ENCODE assay signal across 23 cellular contexts in the genomic region with DNA sequence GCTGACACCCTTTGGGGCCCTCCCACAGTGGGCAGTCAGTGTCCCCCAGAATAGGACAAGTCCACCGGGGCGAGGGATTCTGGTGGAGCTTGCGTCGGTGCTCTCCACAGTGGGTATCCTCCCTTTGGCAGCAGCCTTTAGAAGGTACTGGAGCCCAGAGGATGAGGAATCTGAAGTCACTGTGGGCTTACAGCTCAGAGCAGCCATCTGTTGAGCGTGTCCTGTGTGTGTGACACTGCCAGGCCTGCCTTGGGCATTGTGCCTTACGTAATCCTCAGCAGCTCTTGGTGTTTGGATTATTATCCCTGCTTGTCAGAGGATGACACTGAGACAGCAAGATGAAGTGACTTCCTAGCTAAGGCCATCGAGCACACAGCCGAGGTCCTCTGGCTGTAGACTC. TPM values are rescaled to one million over a fixed set of nuclear protein-coding genes. Genes with fewer than 3 reads are reported as not detected.
DNase-seq lines count a peak whose midpoint lies in the region; ATAC-seq and TF ChIP-seq lines count a peak whose summit lies in the region.
"Had no signal": no experiment of that assay in that cellular context is flagged by ENCODE, and none has a peak within 500 bp of the region (broad histone marks: within the 10 kb centered on the region; RNA-seq: fewer than 3 reads in every experiment).

No MANE protein-coding gene starts in this region.

- no peak for TF ChIP-seq POLR2A in testis (IDR thresholded peaks at IDR 0.05)

- H3K4me1 ChIP-seq in iPS-20b (ENCODE audit: insufficient read depth, low read length) (peaks cover 39% of the 10 kb centered on the region), testis (no peaks in the 10 kb centered on the region)
- H3K4me1 ChIP-seq: pancreas had no signal

- H3K4me3 ChIP-seq in iPS-20b (ENCODE audit: low read length) (peak overlapping the region; percentile 53), testis (no peak overlapping the region)
- H3K4me3 ChIP-seq: GM12878, left ventricle myocardium inferior, pancreas had no signal

- H3K36me3 ChIP-seq in iPS-20b (ENCODE audit: insufficient read depth, low read depth, low read length) = peaks cover 22% of the 10 kb centered on the region
- no peaks in the 10 kb centered on the region for H3K36me3 ChIP-seq in testis (ENCODE audit: low read depth, missing control alignments)

- ATAC-seq in GM19452 (IDR thresholded peaks at IDR 0.05; ENCODE audit: unreplicated experiment) = no peak
- ATAC-seq: GM12878, Right ventricle myocardium inferior had no signal

- DNase-seq in DMS 273 (lab: John Stamatoyannopoulos, UW; ENCODE audit: unreplicated experiment) (peak; percentile 65), DMS 273 treated with DMSO at 0.1 percent for 48 hours (lab: John Stamatoyannopoulos, UW) (no peak), cerebellar cortex (ENCODE audit: low spot score) (peak; percentile 92), substantia nigra (lab: John Stamatoyannopoulos, UW) (peak in 40 of 49 donors; percentile 26 to 83 (median 61)), iPS-NIHi11 (ENCODE audit: low spot score) (no peak), testis (no peak)
- DNase-seq: activated CD4-positive, alpha-beta T cell treated with anti-CD3 and anti-CD28 coated beads, Interleukin-2, amount 50 U/mL, for 1 hour; aorta; BE2C; Calu3; GF-D8; HFFc6; left ventricle myocardium inferior; NCI-H1436 treated with DMSO at 0.1 percent for 48 hours; pancreas; small intestine; stimulated activated CD4-positive, alpha-beta T cell treated with anti-CD3 and anti-CD28 coated beads, Interleukin-4, amount 100 ng/mL, for 4 hours; SW 1271 had no signal

- TF ChIP-seq CTCF in testis (IDR thresholded peaks at IDR 0.05) = no peak

- H3K27ac ChIP-seq in iPS-20b (ENCODE audit: low read length) = no peak overlapping the region
- peak overlapping the region; percentile 100 for H3K27ac ChIP-seq in substantia nigra (ENCODE audit: low read depth, low read length, poor library complexity, severe bottlenecking)
- H3K27ac ChIP-seq in testis = no peak overlapping the region
- H3K27ac ChIP-seq: 22Rv1, left ventricle myocardium inferior, pancreas had no signal

- H3K9ac ChIP-seq in iPS-20b (ENCODE audit: low read depth, low read length) = peak overlapping the region; percentile 21; the same call in 1 of the 2 replicates

- H3K9me3 ChIP-seq in iPS-20b (ENCODE audit: insufficient read depth, low read depth, low read length) = no peaks in the 10 kb centered on the region
- H3K9me3 ChIP-seq in testis = no peaks in the 10 kb centered on the region
- H3K9me3 ChIP-seq: BE2C, left ventricle myocardium inferior, pancreas had no signal

- peaks cover 84% of the 10 kb centered on the region for H3K27me3 ChIP-seq in iPS-20b (ENCODE audit: insufficient read depth, low read length)
- no peaks in the 10 kb centered on the region for H3K27me3 ChIP-seq in testis
- H3K27me3 ChIP-seq: BE2C, pancreas had no signal

- WGBS in testis, 2 donors = 81 to 89% methylated on average over 5 to 8 of the region's 8 CpGs

- intact Hi-C loops in testis (cut with DNase I; ENCODE audit: low total_unique reads) = no loop called here

RNA-seq across cellular contexts. Expression of gene URM1, which starts 12.6 kb away (rescaled TPM):
- total RNA-seq in testis = 10 to 100 TPM; 31.5 to 36.8 TPM
- polyA plus RNA-seq in testis (ENCODE audit: insufficient read depth, low read depth, low replicate concordance) = 51.1 TPM

RNA-seq across cellular contexts. Expression of gene CERCAM, which starts 36.9 kb away (rescaled TPM):
- total RNA-seq in testis = 10 to 100 TPM; 19.7 to 21.7 TPM
- polyA plus RNA-seq in testis (ENCODE audit: insufficient read depth, low read depth, low replicate concordance) = 26.0 TPM

RNA-seq across cellular contexts. Expression of gene SLC27A4, which starts 43.5 kb away (rescaled TPM):
- 10 to 100 TPM; 32.8 to 38.0 TPM for total RNA-seq in testis
- polyA plus RNA-seq in testis (ENCODE audit: insufficient read depth, low read depth, low replicate concordance) = 37.1 TPM

Comparison
In these comparisons a context has a peak if more than half of its experiments do, and no peak if none do; other contexts are left out.
1. DNase-seq: peak in DMS 273 (single experiment), cerebellar cortex (single experiment) and substantia nigra (40 of 49); none in DMS 273 treated with DMSO at 0.1 percent for 48 hours (single experiment), iPS-NIHi11 (single experiment) and testis (single experiment).